In the genomic region with DNA sequence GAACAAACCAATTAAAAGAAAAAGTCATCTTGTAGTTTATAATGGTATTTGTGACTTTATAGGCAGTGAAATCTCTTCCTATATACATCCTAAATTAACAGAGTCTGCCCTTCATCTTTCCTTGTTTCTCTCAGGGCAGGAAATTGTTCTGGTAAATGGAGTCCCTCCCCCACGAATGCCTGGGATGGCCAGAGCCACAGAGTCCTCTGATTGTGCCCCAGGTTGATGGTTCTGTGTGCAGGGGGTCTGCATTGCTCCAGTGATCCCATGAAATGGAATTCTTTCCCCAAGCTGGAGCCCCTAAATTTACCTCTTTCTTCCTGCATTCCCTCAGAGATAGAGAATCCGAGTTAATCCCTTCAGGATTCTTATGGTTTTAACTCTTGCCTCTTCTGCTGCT, we compare ENCODE assay signal across 1 cellular context.
TF ChIP-seq lines count a peak whose summit lies in the region.

No MANE protein-coding gene starts in this region.

TF ChIP-seq in WTC11, 78 proteins besides CTCF, POLR2A, EP300 and RAD21:
- TF ChIP-seq, protein P1, sequence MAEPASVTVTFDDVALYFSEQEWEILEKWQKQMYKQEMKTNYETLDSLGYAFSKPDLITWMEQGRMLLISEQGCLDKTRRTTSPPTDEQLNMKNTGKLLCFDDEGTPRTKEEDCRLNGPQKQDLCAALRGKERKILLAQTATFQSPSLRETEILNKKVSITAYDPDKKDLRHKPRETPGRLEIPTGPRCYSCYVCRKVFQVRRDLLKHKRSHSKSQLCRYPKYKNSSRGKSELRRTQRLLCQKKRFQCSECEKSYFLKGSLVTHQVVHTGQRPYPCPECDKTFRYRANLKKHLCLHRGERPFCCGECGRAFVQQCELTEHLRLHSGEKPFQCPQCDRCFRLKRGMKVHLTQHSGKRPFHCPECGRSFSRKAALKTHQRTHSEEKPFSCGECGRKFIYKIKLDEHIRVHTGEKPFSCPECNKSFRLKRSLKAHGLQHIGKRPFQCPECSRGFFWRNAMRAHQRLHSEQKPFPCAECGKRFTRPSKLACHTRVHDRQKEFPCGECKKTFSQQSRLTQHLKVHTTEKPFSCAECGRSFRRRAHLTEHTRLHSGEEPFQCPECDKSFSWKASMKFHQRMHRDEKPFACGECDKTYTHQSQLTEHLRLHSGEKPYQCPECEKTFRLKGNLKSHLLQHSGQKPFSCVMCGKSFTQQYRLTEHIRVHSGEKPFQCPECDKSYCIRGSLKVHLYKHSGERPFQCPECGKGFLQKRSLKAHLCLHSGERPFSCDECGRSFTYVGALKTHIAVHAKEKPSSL (CRISPR knock-in tag; conservative IDR thresholded peaks at IDR 0.05): no peak
- TF ChIP-seq ZBTB21 (CRISPR knock-in tag; IDR thresholded peaks at IDR 0.05; ENCODE audit: borderline replicate concordance): no peak
- no peak for TF ChIP-seq SP1 (CRISPR knock-in tag; conservative IDR thresholded peaks at IDR 0.05)
- TF ChIP-seq TP53 (CRISPR knock-in tag; IDR thresholded peaks at IDR 0.05): no peak
- no peak for TF ChIP-seq ZNF121 (CRISPR knock-in tag; IDR thresholded peaks at IDR 0.05)
- no peak for TF ChIP-seq RORB (CRISPR knock-in tag; IDR thresholded peaks at IDR 0.05)
- TF ChIP-seq, protein P2, sequence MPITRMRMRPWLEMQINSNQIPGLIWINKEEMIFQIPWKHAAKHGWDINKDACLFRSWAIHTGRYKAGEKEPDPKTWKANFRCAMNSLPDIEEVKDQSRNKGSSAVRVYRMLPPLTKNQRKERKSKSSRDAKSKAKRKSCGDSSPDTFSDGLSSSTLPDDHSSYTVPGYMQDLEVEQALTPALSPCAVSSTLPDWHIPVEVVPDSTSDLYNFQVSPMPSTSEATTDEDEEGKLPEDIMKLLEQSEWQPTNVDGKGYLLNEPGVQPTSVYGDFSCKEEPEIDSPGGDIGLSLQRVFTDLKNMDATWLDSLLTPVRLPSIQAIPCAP (CRISPR knock-in tag; IDR thresholded peaks at IDR 0.05): no peak
- TF ChIP-seq CREM (CRISPR knock-in tag; IDR thresholded peaks at IDR 0.05): no peak
- no peak for TF ChIP-seq ZNF396 (CRISPR knock-in tag; IDR thresholded peaks at IDR 0.05; ENCODE audit: borderline replicate concordance)
TF ChIP-seq in WTC11: peak in this region for 0.
